Comparison of ENCODE assay signal across 8 cellular contexts in the genomic region with DNA sequence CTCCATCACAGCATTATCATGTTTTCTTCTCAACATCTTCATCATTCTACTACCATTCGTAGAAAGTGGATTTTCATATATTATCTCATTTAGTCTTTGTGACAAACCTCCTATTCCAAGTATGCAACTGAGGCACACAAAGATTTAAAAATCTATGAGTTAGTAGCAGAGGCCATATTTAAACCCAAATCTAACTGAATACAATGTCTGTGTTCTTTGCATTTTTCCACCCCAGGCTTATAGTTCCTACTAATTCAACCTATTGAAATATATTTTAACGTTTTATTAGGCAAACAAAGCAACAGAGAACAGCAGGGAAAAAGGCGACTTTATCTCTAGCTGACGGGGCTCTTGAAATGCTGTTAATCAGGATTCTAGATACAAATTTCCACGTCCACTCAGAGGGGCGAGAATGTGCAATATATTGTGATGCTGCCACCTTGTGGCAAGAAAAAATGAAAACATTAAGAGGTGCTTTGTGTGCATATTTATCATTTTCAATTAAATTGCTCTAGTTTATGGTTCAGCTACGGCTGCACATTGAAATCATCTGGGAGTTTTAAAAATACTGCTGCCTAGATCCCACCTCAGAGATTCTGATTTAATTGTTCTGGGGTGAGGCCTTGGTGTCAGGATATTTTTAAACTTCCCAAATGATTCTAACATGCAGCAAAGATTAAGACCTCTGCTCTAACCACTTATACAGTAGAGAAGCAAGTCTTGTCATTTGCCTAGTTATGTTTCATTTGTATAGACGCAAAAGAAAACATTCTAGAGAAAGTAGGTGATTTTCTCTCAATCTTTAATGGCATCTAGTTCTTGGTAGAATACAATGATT.
DNase-seq lines count a peak whose midpoint lies in the region; ATAC-seq and TF ChIP-seq lines count a peak whose summit lies in the region.

No MANE protein-coding gene starts in this region.

- H3K4me3 ChIP-seq in AG04449 (ENCODE audit: low read depth, low read length) (no peak overlapping the region), breast epithelium (no peak overlapping the region), liver (ENCODE audit: low read depth in 1 of 3, low read length in 3 of 3) (no peak overlapping the region)

- TF ChIP-seq RAD21 in liver (IDR thresholded peaks at IDR 0.05) = peak; percentile 75 to 81

- TF ChIP-seq POLR2A in breast epithelium (IDR thresholded peaks at IDR 0.05) = no peak

- CTCF ChIA-PET in AG04449 (lab: Yijun Ruan, JAX) = interaction anchor here (0.8 to 5.9 kb wide), 27 partner anchors 10 to 960 kb away, joined by 3 to 41 read pairs (median 5); no protein-coding TSS in a partner anchor

- H3K4me1 ChIP-seq in breast epithelium (no peaks in the 10 kb centered on the region), liver (ENCODE audit: control insufficient read depth in 4 of 4, insufficient read depth in 4 of 4, low read length in 3 of 4) (no peaks in the 10 kb centered on the region)

- H3K9ac ChIP-seq in liver (ENCODE audit: low read depth in 1 of 2, low read length in 2 of 2) = no peak overlapping the region

- intact Hi-C loops in breast epithelium (cut with DNase I; ENCODE audit: low total_unique reads) = no loop called here

- H3K27me3 ChIP-seq in breast epithelium = no peaks in the 10 kb centered on the region
- H3K27me3 ChIP-seq in liver (ENCODE audit: control insufficient read depth in 4 of 4, insufficient read depth in 4 of 4, low read length in 3 of 4) = peaks cover 0 to 5% (median 0%) of the 10 kb centered on the region in 4 donors

- WGBS in liver = 16% methylated on average over 8 of the region's 8 CpGs

- no peaks in the 10 kb centered on the region for H3K9me3 ChIP-seq in breast epithelium
- H3K9me3 ChIP-seq in liver (ENCODE audit: control insufficient read depth in 4 of 4, low read length in 3 of 4) = no peaks in the 10 kb centered on the region

- H3K27ac ChIP-seq in breast epithelium = no peak overlapping the region
- no peak overlapping the region for H3K27ac ChIP-seq in liver (ENCODE audit: low read depth in 1 of 2, low read length in 2 of 2)

- POLR2A ChIA-PET in AG04449 (lab: Yijun Ruan, JAX) = no interaction called here

- TF ChIP-seq CTCF in AG04449 (IDR thresholded peaks at IDR 0.05; ENCODE audit: insufficient read depth, low read length, missing control alignments) = peak; percentile 33
- 0 out of 2 replicates have a peak, but pooled peaks have one; percentile 36 for TF ChIP-seq CTCF in GM12874 (IDR thresholded peaks at IDR 0.05; ENCODE audit: insufficient read depth, low read depth, low read length)
- TF ChIP-seq CTCF in breast epithelium (IDR thresholded peaks at IDR 0.05) = peak; percentile 20 to 44 (median 37)
- peak; percentile 62 for TF ChIP-seq CTCF in liver (IDR thresholded peaks at IDR 0.05; ENCODE audit: low read depth, low read length, missing input control)

- DNase-seq in AG04449 (ENCODE audit: low read depth, low spot score) = no peak
- peak; percentile 18 for DNase-seq in NCI-H774 (lab: John Stamatoyannopoulos, UW)
- DNase-seq in breast epithelium (ENCODE audit: low spot score in 2 of 2) = no peak
- no peak for DNase-seq in GOT3 (lab: John Stamatoyannopoulos, UW)

- ATAC-seq in HG03139 (IDR thresholded peaks at IDR 0.05; ENCODE audit: unreplicated experiment) = peak; percentile 51
- no peak for ATAC-seq in GM19455 (IDR thresholded peaks at IDR 0.05; ENCODE audit: unreplicated experiment)

- H3K36me3 ChIP-seq in breast epithelium = no peaks in the 10 kb centered on the region
- H3K36me3 ChIP-seq in liver (ENCODE audit: control insufficient read depth in 4 of 4, insufficient read depth in 3 of 4, low read depth in 1 of 4, low read length in 3 of 4) = no peaks in the 10 kb centered on the region

TF ChIP-seq in liver, 16 proteins besides CTCF, POLR2A, EP300 and RAD21:
- no peak for TF ChIP-seq SP1 (IDR thresholded peaks at IDR 0.05)
TF ChIP-seq in liver: peak in this region for 0.
